In the genomic region with DNA sequence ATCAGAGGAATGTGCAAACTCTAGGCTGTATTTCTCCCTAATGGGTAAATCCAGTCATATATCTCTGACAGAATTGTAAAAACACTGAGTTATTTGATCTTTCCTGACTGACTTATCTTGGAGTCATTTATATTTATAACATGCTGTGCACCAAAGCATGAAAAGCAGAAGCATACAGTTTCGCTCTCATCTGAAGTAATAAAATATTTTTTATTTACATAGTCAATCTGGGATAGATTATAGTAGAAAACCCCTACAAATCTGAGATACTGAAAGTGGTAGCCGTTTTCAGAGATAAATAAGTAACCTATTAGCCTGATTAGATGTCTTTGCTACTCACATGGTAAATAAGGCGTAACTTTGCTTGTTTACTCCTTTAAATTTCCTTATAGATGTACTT, we compare ENCODE assay signal across 15 cellular contexts. TPM values are rescaled to one million over a fixed set of nuclear protein-coding genes. Genes with fewer than 3 reads are reported as not detected.
DNase-seq lines count a peak whose midpoint lies in the region; ATAC-seq lines count a peak whose summit lies in the region.
"Had no signal": no experiment of that assay in that cellular context is flagged by ENCODE, and none has a peak within 500 bp of the region (broad histone marks: within the 10 kb centered on the region; RNA-seq: fewer than 3 reads in every experiment).

No MANE protein-coding gene starts in this region.

- H3K4me3 Mint-ChIP-seq in stimulated activated naive B cell treated with anti-CD40 and anti-IgM and Interleukin-4, amounts not matched to agents 10 μg/mL and 1 μg/mL and 100 μg/mL, for 72 hours = peak overlapping the region in 1 of 2 donors; percentile 52
- H3K4me3 Mint-ChIP-seq in T-cell = no peak overlapping the region
- H3K4me3 Mint-ChIP-seq: activated CD4-positive, alpha-beta memory T cell treated with anti-CD3 and anti-CD28 coated beads for 36 hours had no signal

- H3K9me3 Mint-ChIP-seq in stimulated activated naive B cell treated with anti-CD40 and anti-IgM and Interleukin-4, amounts not matched to agents 10 μg/mL and 1 μg/mL and 100 μg/mL, for 72 hours = no peaks in the 10 kb centered on the region
- no peaks in the 10 kb centered on the region for H3K9me3 Mint-ChIP-seq in T-cell
- H3K9me3 Mint-ChIP-seq: activated CD4-positive, alpha-beta memory T cell treated with anti-CD3 and anti-CD28 coated beads for 36 hours had no signal

- DNase-seq in stimulated activated naive B cell treated with anti-CD40 and anti-IgM and Interleukin-4, amounts not matched to agents 10 μg/mL and 1 μg/mL and 100 μg/mL, for 72 hours = no peak
- DNase-seq in activated T-cell treated with anti-CD3 and anti-CD28 coated beads, Interleukin-2, amount 50 U/mL, for 1 hour = no peak
- DNase-seq in D341Med (ENCODE audit: low spot score) (no peak), T-cell (no peak)
- DNase-seq: activated CD4-positive, alpha-beta memory T cell treated with anti-CD3 and anti-CD28 coated beads for 36 hours; adrenal gland; DMS153; heart left ventricle; mesendoderm; NCI-H2171; upper lobe of right lung had no signal

- CTCF ChIA-PET in T-cell (lab: Charles Lee) = no interaction called here

- peak overlapping the region; percentile 90 for H3K27ac Mint-ChIP-seq in stimulated activated naive B cell treated with anti-CD40 and anti-IgM and Interleukin-4, amounts not matched to agents 10 μg/mL and 1 μg/mL and 100 μg/mL, for 72 hours
- no peak overlapping the region for H3K27ac Mint-ChIP-seq in T-cell
- H3K27ac Mint-ChIP-seq: activated CD4-positive, alpha-beta memory T cell treated with anti-CD3 and anti-CD28 coated beads for 36 hours had no signal

- peaks cover 55 to 80% of the 10 kb centered on the region in 2 donors for H3K4me1 Mint-ChIP-seq in stimulated activated naive B cell treated with anti-CD40 and anti-IgM and Interleukin-4, amounts not matched to agents 10 μg/mL and 1 μg/mL and 100 μg/mL, for 72 hours
- H3K4me1 Mint-ChIP-seq in T-cell = peaks cover 67 to 75% (median 74%) of the 10 kb centered on the region in 3 donors

- no peaks in the 10 kb centered on the region for H3K27me3 Mint-ChIP-seq in stimulated activated naive B cell treated with anti-CD40 and anti-IgM and Interleukin-4, amounts not matched to agents 10 μg/mL and 1 μg/mL and 100 μg/mL, for 72 hours
- no peaks in the 10 kb centered on the region for H3K27me3 Mint-ChIP-seq in T-cell
- H3K27me3 Mint-ChIP-seq: activated CD4-positive, alpha-beta memory T cell treated with anti-CD3 and anti-CD28 coated beads for 36 hours had no signal

- ATAC-seq in GM18907 (IDR thresholded peaks at IDR 0.05; ENCODE audit: unreplicated experiment) = peak; percentile 62
- ATAC-seq in HG02759 (IDR thresholded peaks at IDR 0.05; ENCODE audit: unreplicated experiment) = peak; percentile 55
- ATAC-seq in HG03565 (IDR thresholded peaks at IDR 0.05; ENCODE audit: unreplicated experiment) = peak; percentile 42
- ATAC-seq in stimulated activated naive B cell treated with anti-CD40 and anti-IgM and Interleukin-4, amounts not matched to agents 10 μg/mL and 1 μg/mL and 100 μg/mL, for 72 hours (replicated peaks) = peak; percentile 88 to 91
- ATAC-seq in T-cell (replicated peaks in 1 of 4) = no peak
- ATAC-seq: heart left ventricle, HepG2, upper lobe of right lung had no signal

- no peaks in the 10 kb centered on the region for H3K36me3 Mint-ChIP-seq in stimulated activated naive B cell treated with anti-CD40 and anti-IgM and Interleukin-4, amounts not matched to agents 10 μg/mL and 1 μg/mL and 100 μg/mL, for 72 hours
- H3K36me3 Mint-ChIP-seq in T-cell = no peaks in the 10 kb centered on the region
- H3K36me3 Mint-ChIP-seq: activated CD4-positive, alpha-beta memory T cell treated with anti-CD3 and anti-CD28 coated beads for 36 hours had no signal

- POLR2A ChIA-PET in T-cell (lab: Charles Lee) = no interaction called here

RNA-seq across cellular contexts. Expression of a gene that starts 35.0 kb away (rescaled TPM):
- 10 to 100 TPM; 16.0 to 21.8 (median 17.9) TPM for total RNA-seq in T-cell

Comparison
In these comparisons a context has a peak if more than half of its experiments do, and no peak if none do; other contexts are left out.
1. ATAC-seq: peak in GM18907 (single experiment), HG02759 (single experiment), HG03565 (single experiment) and stimulated activated naive B cell treated with anti-CD40 and anti-IgM and Interleukin-4, amounts not matched to agents 10 μg/mL and 1 μg/mL and 100 μg/mL, for 72 hours (2 of 2); none in T-cell (0 of 4).